ENCODE assay signal across 34 cellular contexts in genomic region chr1:80778094-80778840, GRCh38.
"Had no signal": no experiment of that assay in that cellular context is flagged by ENCODE, and none has a peak within 500 bp of the region (broad histone marks: within the 10 kb centered on the region; RNA-seq: fewer than 3 reads in every experiment).

No MANE protein-coding gene starts in this region.

- H3K27me3 ChIP-seq: brain microvascular endothelial cell, esophagus squamous epithelium, gastroesophageal sphincter, heart right ventricle had no signal

- FAIRE-seq: astrocyte, bronchial epithelial cell, colon, endometrium, endothelial cell of umbilical vein had no signal

- H3K36me3 ChIP-seq: brain microvascular endothelial cell, esophagus squamous epithelium, gastroesophageal sphincter, heart right ventricle had no signal

- H3K4me3 ChIP-seq: esophagus squamous epithelium, gastroesophageal sphincter, heart right ventricle had no signal

- H3K27ac Mint-ChIP-seq: activated CD4-positive, alpha-beta memory T cell treated with anti-CD3 and anti-CD28 coated beads, Interleukin-2, amount 10 ng/mL, durations not matched to agents 7 days and 5 days; activated CD4-positive, alpha-beta T cell treated with anti-CD3 and anti-CD28 coated beads, Interleukin-2, amount 10 ng/mL, durations not matched to agents 7 days and 5 days; activated naive CD4-positive, alpha-beta T cell treated with anti-CD3 and anti-CD28 coated beads, Interleukin-2, amount 10 ng/mL, durations not matched to agents 7 days and 5 days; activated naive CD8-positive, alpha-beta T cell; activated T-cell treated with anti-CD3 and anti-CD28 coated beads, Interleukin-2, amount 50 U/mL, for 24 hours; activated T-cell treated with anti-CD3 and anti-CD28 coated beads, Interleukin-2, amount 50 U/mL, for 72 hours; effector memory CD8-positive, alpha-beta T cell; T-cell; T-helper 1 cell treated with Interleukin-12 subunit alpha and Interleukin-12 subunit beta and Interleukin-4 antibody, amounts not matched to agents 30 μg/mL and 1 μg/mL, for 36 hours had no signal

- H3K4me1 Mint-ChIP-seq: activated CD4-positive, alpha-beta memory T cell treated with anti-CD3 and anti-CD28 coated beads, Interleukin-2, amount 10 ng/mL, durations not matched to agents 7 days and 5 days; activated CD4-positive, alpha-beta T cell treated with anti-CD3 and anti-CD28 coated beads, Interleukin-2, amount 10 ng/mL, durations not matched to agents 7 days and 5 days; activated naive CD4-positive, alpha-beta T cell treated with anti-CD3 and anti-CD28 coated beads, Interleukin-2, amount 10 ng/mL, durations not matched to agents 7 days and 5 days; central memory CD8-positive, alpha-beta T cell; T-cell had no signal

- H3K36me3 Mint-ChIP-seq: activated naive CD4-positive, alpha-beta T cell treated with anti-CD3 and anti-CD28 coated beads, Interleukin-2, amount 10 ng/mL, durations not matched to agents 7 days and 5 days; activated naive CD8-positive, alpha-beta T cell; T-cell had no signal

- H3K4me1 ChIP-seq: esophagus squamous epithelium, gastroesophageal sphincter, heart right ventricle had no signal

- H3K9me3 Mint-ChIP-seq: activated naive CD4-positive, alpha-beta T cell treated with anti-CD3 and anti-CD28 coated beads, Interleukin-2, amount 10 ng/mL, durations not matched to agents 7 days and 5 days had no signal

- H3K4me3 Mint-ChIP-seq: activated CD4-positive, alpha-beta memory T cell treated with anti-CD3 and anti-CD28 coated beads, Interleukin-2, amount 10 ng/mL, durations not matched to agents 7 days and 5 days; activated CD4-positive, alpha-beta T cell treated with anti-CD3 and anti-CD28 coated beads, Interleukin-2, amount 10 ng/mL, durations not matched to agents 7 days and 5 days; activated naive CD4-positive, alpha-beta T cell treated with anti-CD3 and anti-CD28 coated beads, Interleukin-2, amount 10 ng/mL, durations not matched to agents 7 days and 5 days; activated naive CD8-positive, alpha-beta T cell; activated T-cell treated with anti-CD3 and anti-CD28 coated beads, Interleukin-2, amount 50 U/mL, for 24 hours; activated T-cell treated with anti-CD3 and anti-CD28 coated beads, Interleukin-2, amount 50 U/mL, for 72 hours; central memory CD8-positive, alpha-beta T cell; effector memory CD8-positive, alpha-beta T cell; T-cell; T-helper 1 cell treated with Interleukin-12 subunit alpha and Interleukin-12 subunit beta and Interleukin-4 antibody, amounts not matched to agents 30 μg/mL and 1 μg/mL, for 36 hours had no signal

- H3K27me3 Mint-ChIP-seq: activated CD4-positive, alpha-beta memory T cell treated with anti-CD3 and anti-CD28 coated beads, Interleukin-2, amount 10 ng/mL, durations not matched to agents 7 days and 5 days; activated CD4-positive, alpha-beta T cell treated with anti-CD3 and anti-CD28 coated beads, Interleukin-2, amount 10 ng/mL, durations not matched to agents 7 days and 5 days; activated naive CD4-positive, alpha-beta T cell treated with anti-CD3 and anti-CD28 coated beads, Interleukin-2, amount 10 ng/mL, durations not matched to agents 7 days and 5 days; activated naive CD8-positive, alpha-beta T cell; activated T-cell treated with anti-CD3 and anti-CD28 coated beads, Interleukin-2, amount 50 U/mL, for 24 hours; central memory CD8-positive, alpha-beta T cell; effector memory CD8-positive, alpha-beta T cell; T-cell had no signal

- H3K27ac ChIP-seq: brain microvascular endothelial cell, epithelial cell of prostate, esophagus squamous epithelium, gastroesophageal sphincter, heart right ventricle had no signal

- H3K9me3 ChIP-seq: esophagus squamous epithelium, gastroesophageal sphincter had no signal

- ATAC-seq: activated T-cell treated with anti-CD3 and anti-CD28 coated beads, Interleukin-2, amount 50 U/mL, for 72 hours; effector memory CD8-positive, alpha-beta T cell; gastroesophageal sphincter; heart right ventricle; T-cell had no signal

- DNase-seq: activated CD4-positive, alpha-beta memory T cell treated with anti-CD3 and anti-CD28 coated beads, Interleukin-2, amount 10 ng/mL, durations not matched to agents 7 days and 5 days; activated CD4-positive, alpha-beta T cell treated with anti-CD3 and anti-CD28 coated beads for 1 hour; activated CD4-positive, alpha-beta T cell treated with anti-CD3 and anti-CD28 coated beads for 4 hours; activated CD4-positive, alpha-beta T cell treated with anti-CD3 and anti-CD28 coated beads, Interleukin-2, amount 10 ng/mL, durations not matched to agents 7 days and 5 days; activated CD4-positive, alpha-beta T cell treated with anti-CD3 and anti-CD28 coated beads, Interleukin-2, amount 50 U/mL, for 4 hours; activated CD8-positive, alpha-beta memory T cell treated with anti-CD3 and anti-CD28 coated beads, Interleukin-2, amount 50 U/mL, for 48 hours; activated gamma-delta T cell; activated naive CD4-positive, alpha-beta T cell; activated naive CD4-positive, alpha-beta T cell treated with anti-CD3 and anti-CD28 coated beads, Interleukin-2, amount 10 ng/mL, durations not matched to agents 7 days and 5 days; activated T-cell treated with anti-CD3 and anti-CD28 coated beads for 4 hours; activated T-cell treated with anti-CD3 and anti-CD28 coated beads, Interleukin-2, amount 50 U/mL, for 24 hours; activated T-cell treated with anti-CD3 and anti-CD28 coated beads, Interleukin-2, amount 50 U/mL, for 72 hours; amniotic stem cell; anterior cingulate cortex; brain microvascular endothelial cell; cortex of kidney; dermis blood vessel endothelial cell; effector CD4-positive, alpha-beta T cell; effector memory CD8-positive, alpha-beta T cell; esophagus squamous epithelium; foreskin melanocyte; heart right ventricle; T-cell; T1000 had no signal
